Comparison of ENCODE assay signal across 1 cellular context in the genomic region with DNA sequence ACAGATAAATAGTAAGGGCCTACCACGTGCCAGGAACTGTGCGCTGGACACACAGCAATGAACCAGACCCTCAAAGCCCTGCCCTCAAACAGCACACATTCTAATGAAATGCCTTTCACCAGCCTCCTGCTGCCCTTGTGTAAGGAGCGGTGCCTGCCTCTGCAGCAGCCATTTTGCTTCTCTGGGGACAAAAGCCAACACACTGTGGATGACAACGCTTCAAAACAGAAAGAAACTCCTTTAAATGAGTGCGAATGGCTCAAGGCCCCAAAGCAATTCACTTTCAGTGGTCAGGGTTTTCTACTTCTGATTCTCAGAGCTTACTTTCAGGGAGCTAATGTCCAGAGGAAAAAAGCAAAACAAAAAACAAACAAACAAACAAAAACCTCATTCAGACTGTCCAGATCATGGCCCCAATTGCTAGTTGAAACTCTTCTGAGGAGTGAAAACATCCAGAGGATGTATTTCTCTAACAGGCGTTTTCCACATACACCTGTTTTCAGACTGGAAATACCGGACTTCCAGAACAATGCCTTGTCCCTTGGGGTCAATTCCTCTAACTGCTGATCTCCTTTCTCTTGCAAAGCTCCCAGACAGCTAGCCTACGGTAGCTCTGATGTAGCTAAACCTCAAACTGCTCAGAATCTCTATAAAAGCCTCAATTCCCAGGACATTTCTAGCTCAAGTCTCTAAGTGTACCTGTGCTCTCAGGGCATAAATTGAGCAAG.
TF ChIP-seq lines count a peak whose summit lies in the region.

No MANE protein-coding gene starts in this region.

TF ChIP-seq in endothelial cell of umbilical vein, 7 proteins besides CTCF, POLR2A, EP300 and RAD21 (continued from another document):
- TF ChIP-seq, protein P1, sequence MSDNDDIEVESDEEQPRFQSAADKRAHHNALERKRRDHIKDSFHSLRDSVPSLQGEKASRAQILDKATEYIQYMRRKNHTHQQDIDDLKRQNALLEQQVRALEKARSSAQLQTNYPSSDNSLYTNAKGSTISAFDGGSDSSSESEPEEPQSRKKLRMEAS (IDR thresholded peaks at IDR 0.05; ENCODE audit: insufficient read depth, insufficient read length): no peak
- TF ChIP-seq POLR2AphosphoS5 (IDR thresholded peaks at IDR 0.05; ENCODE audit: insufficient read depth, low read depth, low read length) (no peak), JUN (IDR thresholded peaks at IDR 0.05; ENCODE audit: borderline replicate concordance, insufficient read depth, insufficient read length, low read depth) (no peak), EZH2 (IDR thresholded peaks at IDR 0.05; ENCODE audit: borderline replicate concordance, low read depth, low read length, severe bottlenecking) (no peak), MYC (IDR thresholded peaks at IDR 0.05; ENCODE audit: low read depth, low read length) (no peak), GATA2 (IDR thresholded peaks at IDR 0.05; ENCODE audit: insufficient read depth, insufficient read length, low read depth, low read length) (no peak)
